Comparison of ENCODE assay signal across 1 cellular context in the genomic region with DNA sequence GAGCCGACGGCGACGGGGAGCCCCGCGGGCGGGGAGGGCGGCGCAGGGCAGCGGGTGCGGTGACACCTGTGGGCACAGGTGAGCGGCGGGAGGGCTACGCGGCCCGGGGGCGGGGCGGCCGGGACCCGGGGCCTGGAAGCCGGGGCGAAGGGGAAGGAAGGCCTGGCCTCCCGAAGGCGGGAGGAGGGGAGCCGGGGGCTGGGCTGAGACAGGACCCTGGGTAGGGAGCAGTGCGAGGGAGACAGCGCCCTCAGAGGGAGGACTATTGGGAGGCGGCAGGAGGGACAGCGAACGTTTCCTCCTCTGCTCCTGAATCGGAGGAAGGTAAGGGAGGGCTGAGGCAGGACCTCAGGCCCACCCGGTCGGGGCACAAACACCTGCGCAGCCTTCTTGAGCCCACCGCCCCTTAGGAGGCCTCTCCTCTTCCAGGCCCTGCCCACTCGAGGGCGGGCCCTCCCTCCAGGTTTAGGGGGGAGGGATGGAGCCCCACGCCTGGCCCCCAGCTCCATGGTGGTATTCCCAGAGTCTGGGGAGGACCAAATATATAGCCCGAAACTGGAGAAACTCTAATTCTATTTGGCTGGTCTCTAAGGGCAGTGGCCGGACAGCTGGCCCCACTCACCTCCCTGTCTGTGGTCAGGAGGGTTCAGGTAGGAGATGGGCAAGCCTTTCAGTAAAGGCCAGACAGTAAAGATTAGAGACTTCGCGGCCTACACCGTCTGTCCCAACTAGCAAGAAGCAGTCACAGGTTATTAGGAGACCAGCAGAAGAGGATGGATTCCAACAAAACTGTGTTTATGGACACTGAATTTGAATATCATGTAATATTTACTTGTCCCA.
TF ChIP-seq lines count a peak whose summit lies in the region.

No MANE protein-coding gene starts in this region.

TF ChIP-seq in HCT116, 20 proteins besides CTCF, POLR2A, EP300 and RAD21:
- TF ChIP-seq ZFX (IDR thresholded peaks at IDR 0.05), result peak; percentile 64
- 0 out of 2 replicates have a peak, but pooled peaks have one; percentile 2 for TF ChIP-seq POLR2AphosphoS5 (IDR thresholded peaks at IDR 0.05; ENCODE audit: low read depth, low read length)
- no peak for TF ChIP-seq FOSL1 (IDR thresholded peaks at IDR 0.05; ENCODE audit: low read depth)
